1 cellular context compared by ENCODE assay signal in genomic region chr19:10251792-10252694, GRCh38.
A peak's percentile ranks its signal among the peaks of the same experiment; 100 is the strongest.
TF ChIP-seq lines count a peak whose summit lies in the region.

Gene MRPL4 (plus strand): TSS chr19:10252214. CDS start chr19:10252254, 40 bp downstream.

TF ChIP-seq in HepG2, 621 proteins besides CTCF, POLR2A, EP300 and RAD21 (continued from another document and continues in another):
- TF ChIP-seq AHDC1 (CRISPR knock-in tag; IDR thresholded peaks at IDR 0.05; ENCODE audit: borderline replicate concordance) (no peak), CSRNP2 (CRISPR knock-in tag; conservative IDR thresholded peaks at IDR 0.05; ENCODE audit: low read depth) (no peak), RNF2 (conservative IDR thresholded peaks at IDR 0.05; ENCODE audit: low read depth) (peak; percentile 89), AHR (CRISPR knock-in tag; IDR thresholded peaks at IDR 0.05) (peak; percentile 80; the same call in 1 of the 2 replicates), SP1 (IDR thresholded peaks at IDR 0.05) (no peak), SP1 (CRISPR knock-in tag; IDR thresholded peaks at IDR 0.05) (peak; percentile 83), ATF7 (IDR thresholded peaks at IDR 0.05) (peak; percentile 98), ATF7 (CRISPR knock-in tag; IDR thresholded peaks at IDR 0.05) (no peak; the same call in 1 of the 2 replicates), CREM (IDR thresholded peaks at IDR 0.05) (peak; percentile 96), CREM (CRISPR knock-in tag; IDR thresholded peaks at IDR 0.05) (peak; percentile 93), ZSCAN20 (CRISPR knock-in tag; IDR thresholded peaks at IDR 0.05; ENCODE audit: borderline replicate concordance) (peak; percentile 84; the same call in 1 of the 2 replicates), RNF219 (CRISPR knock-in tag; IDR thresholded peaks at IDR 0.05) (no peak), TAF1 (CRISPR knock-in tag; IDR thresholded peaks at IDR 0.05) (peak; percentile 73), KLF15 (CRISPR knock-in tag; IDR thresholded peaks at IDR 0.05; ENCODE audit: borderline replicate concordance) (no peak), HOMEZ (CRISPR knock-in tag; IDR thresholded peaks at IDR 0.05; ENCODE audit: low read depth) (peak; percentile 40; the same call in 1 of the 2 replicates), ZNF788 (CRISPR knock-in tag; IDR thresholded peaks at IDR 0.05; ENCODE audit: borderline replicate concordance) (peak; percentile 90; the same call in 1 of the 2 replicates), MTF2 (CRISPR knock-in tag; IDR thresholded peaks at IDR 0.05; ENCODE audit: borderline replicate concordance) (peak; percentile 92; the same call in 1 of the 2 replicates), ARNT2 (CRISPR knock-in tag; IDR thresholded peaks at IDR 0.05; ENCODE audit: low read depth) (peak; percentile 92), ZFP36L1 (CRISPR knock-in tag; IDR thresholded peaks at IDR 0.05) (no peak), TCF7 (IDR thresholded peaks at IDR 0.05; ENCODE audit: low read depth) (no peak), KLF9 (CRISPR knock-in tag; IDR thresholded peaks at IDR 0.05; ENCODE audit: low read depth) (no peak), GTF3A (CRISPR knock-in tag; conservative IDR thresholded peaks at IDR 0.05) (no peak), ZNF143 (CRISPR knock-in tag; IDR thresholded peaks at IDR 0.05) (peak; percentile 25; the same call in 1 of the 2 replicates), HNRNPLL (IDR thresholded peaks at IDR 0.05; ENCODE audit: low read depth, low read length, poor library complexity, severe bottlenecking) (peak; percentile 4), ZNF570 (CRISPR knock-in tag; IDR thresholded peaks at IDR 0.05; ENCODE audit: borderline replicate concordance) (no peak), MED1 (CRISPR knock-in tag; IDR thresholded peaks at IDR 0.05) (peak; percentile 75), PAXIP1 (CRISPR knock-in tag; conservative IDR thresholded peaks at IDR 0.05) (no peak), TBX3 (IDR thresholded peaks at IDR 0.05; ENCODE audit: borderline replicate concordance) (no peak), ZBED4 (CRISPR knock-in tag; IDR thresholded peaks at IDR 0.05; ENCODE audit: borderline replicate concordance) (peak; percentile 70), ZNF782 (CRISPR knock-in tag; IDR thresholded peaks at IDR 0.05; ENCODE audit: borderline replicate concordance) (peak; percentile 71; the same call in 1 of the 2 replicates), MBD4 (IDR thresholded peaks at IDR 0.05; ENCODE audit: borderline replicate concordance, low read length) (no peak), LBX2 (CRISPR knock-in tag; IDR thresholded peaks at IDR 0.05; ENCODE audit: borderline replicate concordance) (peak; percentile 79; the same call in 1 of the 2 replicates), DMTF1 (CRISPR knock-in tag; IDR thresholded peaks at IDR 0.05) (no peak), PAF1 (CRISPR knock-in tag; IDR thresholded peaks at IDR 0.05) (no peak), PCBP2 (optimal IDR thresholded peaks at IDR 0.05; ENCODE audit: low read depth, low read length, poor library complexity, severe bottlenecking) (no peak), MTF1 (CRISPR knock-in tag; IDR thresholded peaks at IDR 0.05) (0 out of 2 replicates have a peak, but pooled peaks have one; percentile 30)
